ENCODE assay signal across 14 cellular contexts in the genomic region with DNA sequence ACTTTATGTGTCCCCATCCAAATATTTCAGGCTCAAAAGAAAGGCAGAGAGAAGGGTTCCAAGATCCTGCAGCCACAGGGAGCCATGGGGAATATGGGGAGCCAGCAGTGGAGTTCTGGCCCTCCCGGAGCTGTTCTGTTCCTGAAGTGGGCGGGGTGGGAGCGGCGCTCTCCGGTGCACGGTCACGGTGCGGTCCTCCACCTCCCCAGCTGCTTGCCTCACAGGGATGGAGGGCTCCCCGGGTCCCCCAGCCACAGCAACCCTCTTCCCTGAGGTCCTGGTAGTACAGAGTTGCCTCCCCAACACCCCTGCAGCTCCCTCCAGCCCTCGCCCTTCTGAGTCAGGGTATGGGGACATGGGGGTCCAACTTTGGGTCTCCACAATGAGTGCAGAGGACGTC.
"Had no signal": no experiment of that assay in that cellular context is flagged by ENCODE, and none has a peak within 500 bp of the region (broad histone marks: within the 10 kb centered on the region; RNA-seq: fewer than 3 reads in every experiment).

No MANE protein-coding gene starts in this region.

- H3K4me1 ChIP-seq: prostate gland had no signal

- ATAC-seq: heart left ventricle; naive thymus-derived CD8-positive, alpha-beta T cell; stimulated activated naive CD8-positive, alpha-beta T cell treated with anti-CD3 and anti-CD28 coated beads, Interleukin-15, Interleukin-2, amounts not matched to agents 100 U/mL and 50 U/mL, for 24 hours had no signal

- H3K27ac ChIP-seq: heart left ventricle, prostate gland, thoracic aorta had no signal

- H3K36me3 ChIP-seq: heart left ventricle, prostate gland, thoracic aorta had no signal

- H3K4me3 ChIP-seq: heart left ventricle, lung, prostate gland, thoracic aorta had no signal

- H3K9me3 ChIP-seq: prostate gland, thoracic aorta had no signal

- DNase-seq: activated CD4-positive, alpha-beta T cell treated with anti-CD3 and anti-CD28 coated beads, Interleukin-2, amount 50 U/mL, for 4 hours; activated naive CD4-positive, alpha-beta T cell treated with anti-CD3 and anti-CD28 coated beads, Interleukin-2, amount 50 U/mL, for 16 hours; activated T-cell treated with anti-CD3 and anti-CD28 coated beads, Interleukin-2, amount 50 U/mL, for 1 hour; amniotic stem cell; foreskin melanocyte; naive thymus-derived CD8-positive, alpha-beta T cell; occipital lobe; stimulated activated CD4-positive, alpha-beta T cell treated with anti-CD3 and anti-CD28 coated beads, Interleukin-2, amount 100 ng/mL, for 48 hours; stimulated activated CD8-positive, alpha-beta memory T cell treated with anti-CD3 and anti-CD28 coated beads, Interleukin-4, amount 100 ng/mL, for 48 hours; stimulated activated naive CD8-positive, alpha-beta T cell treated with anti-CD3 and anti-CD28 coated beads, Interleukin-15, Interleukin-2, amounts not matched to agents 100 U/mL and 50 U/mL, for 24 hours had no signal
